ENCODE assay signal across 9 cellular contexts in the genomic region with DNA sequence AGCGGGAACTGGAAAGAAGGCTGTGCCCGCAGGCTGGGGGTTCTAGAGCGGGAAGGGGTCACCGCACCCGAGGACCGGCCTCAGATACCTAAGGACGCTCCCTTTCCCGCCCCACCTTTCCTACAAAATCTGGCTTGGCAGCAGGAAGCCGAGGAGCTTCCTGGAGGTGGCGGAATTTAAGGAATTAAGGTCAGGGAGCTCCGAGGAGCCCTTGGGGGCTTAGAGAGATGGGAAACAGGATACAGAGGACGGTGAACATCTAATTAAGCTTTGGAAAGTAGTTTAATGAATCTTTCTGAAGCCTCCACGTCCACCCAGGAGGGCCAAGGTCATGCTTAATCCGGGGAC. TPM values are rescaled to one million over a fixed set of nuclear protein-coding genes. Genes with fewer than 3 reads are reported as not detected.
A peak's percentile ranks its signal among the peaks of the same experiment; 100 is the strongest.
DNase-seq lines count a peak whose midpoint lies in the region; ATAC-seq, FAIRE-seq and TF ChIP-seq lines count a peak whose summit lies in the region.
"Had no signal": no experiment of that assay in that cellular context is flagged by ENCODE, and none has a peak within 500 bp of the region (broad histone marks: within the 10 kb centered on the region; RNA-seq: fewer than 3 reads in every experiment).

No MANE protein-coding gene starts in this region.

- peaks cover 27% of the 10 kb centered on the region for H3K27me3 Mint-ChIP-seq in activated T-cell treated with anti-CD3 and anti-CD28 coated beads, Interleukin-2, amount 50 U/mL, for 4 hours (ENCODE audit: low read depth)
- peaks cover 21% of the 10 kb centered on the region for H3K27me3 Mint-ChIP-seq in astrocyte (ENCODE audit: low read depth, unreplicated experiment)

- no peak for ATAC-seq in activated T-cell treated with anti-CD3 and anti-CD28 coated beads, Interleukin-2, amount 50 U/mL, for 4 hours
- ATAC-seq in left lung (no peak), HG02981 (IDR thresholded peaks at IDR 0.05; ENCODE audit: unreplicated experiment) (no peak)

- H2AFZ ChIP-seq in astrocyte (ENCODE audit: low read depth, low read length): peak overlapping the region; percentile 83

- intact Hi-C loops in left lung (cut with DNase I): no loop called here
- intact Hi-C loops in testis (cut with DNase I; ENCODE audit: low total_unique reads): no loop called here

- peak overlapping the region; percentile 46 for H3K9ac ChIP-seq in astrocyte (ENCODE audit: low read length)

- peaks cover 3% of the 10 kb centered on the region for H3K27me3 ChIP-seq in astrocyte (ENCODE audit: insufficient read depth, low read length)
- peaks cover 0 to 69% of the 10 kb centered on the region in 2 donors for H3K27me3 ChIP-seq in left lung
- no peaks in the 10 kb centered on the region for H3K27me3 ChIP-seq in testis

- DNase-seq in activated T-cell treated with anti-CD3 and anti-CD28 coated beads, Interleukin-2, amount 50 U/mL, for 4 hours: no peak
- DNase-seq in activated T-cell treated with anti-CD3 and anti-CD28 coated beads for 4 hours (no peak), astrocyte (ENCODE audit: low read depth) (no peak), left lung (no peak), testis (no peak), NCI-H1048 (lab: John Stamatoyannopoulos, UW) (no peak), SW 1271 (lab: John Stamatoyannopoulos, UW) (no peak)

- no peak for FAIRE-seq in astrocyte (lab: Jason Lieb, UNC)

- H3K27ac Mint-ChIP-seq in astrocyte (ENCODE audit: unreplicated experiment): no peak overlapping the region

- no peaks in the 10 kb centered on the region for H3K36me3 Mint-ChIP-seq in activated T-cell treated with anti-CD3 and anti-CD28 coated beads, Interleukin-2, amount 50 U/mL, for 4 hours (ENCODE audit: insufficient read depth)
- no peaks in the 10 kb centered on the region for H3K36me3 Mint-ChIP-seq in astrocyte (ENCODE audit: low read depth, unreplicated experiment)

- no peak for TF ChIP-seq POLR2A in testis (IDR thresholded peaks at IDR 0.05)

- H3K4me1 ChIP-seq in astrocyte (ENCODE audit: insufficient read depth, low read length) (peaks cover 7% of the 10 kb centered on the region), left lung (peaks cover 3 to 16% of the 10 kb centered on the region in 2 donors), testis (no peaks in the 10 kb centered on the region)

- H3K4me2 ChIP-seq in astrocyte (ENCODE audit: low read length): peak overlapping the region; percentile 90

- 8 to 15% methylated on average over 10 to 14 of the region's 14 CpGs for WGBS in testis, 2 donors

- H3K9me3 ChIP-seq in astrocyte (ENCODE audit: insufficient read depth, low read depth, low read length) (no peaks in the 10 kb centered on the region), left lung (no peaks in the 10 kb centered on the region), testis (no peaks in the 10 kb centered on the region)

- H3K9me3 Mint-ChIP-seq in activated T-cell treated with anti-CD3 and anti-CD28 coated beads, Interleukin-2, amount 50 U/mL, for 4 hours: no peaks in the 10 kb centered on the region
- no peaks in the 10 kb centered on the region for H3K9me3 Mint-ChIP-seq in astrocyte (ENCODE audit: unreplicated experiment)

- H3K36me3 ChIP-seq in astrocyte (ENCODE audit: insufficient read depth, low read length) (no peaks in the 10 kb centered on the region), left lung (no peaks in the 10 kb centered on the region), testis (ENCODE audit: low read depth, missing control alignments) (no peaks in the 10 kb centered on the region)

- H3K4me3 Mint-ChIP-seq in activated T-cell treated with anti-CD3 and anti-CD28 coated beads, Interleukin-2, amount 50 U/mL, for 4 hours: peak overlapping the region; percentile 68
- H3K4me3 Mint-ChIP-seq in astrocyte (ENCODE audit: unreplicated experiment): peak overlapping the region; percentile 83

- peaks cover 4% of the 10 kb centered on the region for H4K20me1 ChIP-seq in astrocyte (ENCODE audit: insufficient read depth, low read length)

- no peaks in the 10 kb centered on the region for H3K4me1 Mint-ChIP-seq in activated T-cell treated with anti-CD3 and anti-CD28 coated beads, Interleukin-2, amount 50 U/mL, for 4 hours (ENCODE audit: low read depth)
- peaks cover 2% of the 10 kb centered on the region for H3K4me1 Mint-ChIP-seq in astrocyte (ENCODE audit: low read depth, unreplicated experiment)

- no peaks in the 10 kb centered on the region for H3K79me2 ChIP-seq in astrocyte (ENCODE audit: insufficient read depth, low read length)

- H3K27ac ChIP-seq in astrocyte (ENCODE audit: low read depth, low read length): no peak overlapping the region
- no peak overlapping the region for H3K27ac ChIP-seq in left lung
- H3K27ac ChIP-seq in testis: peak overlapping the region in 1 of 2 donors; percentile 19

- H3K4me3 ChIP-seq in astrocyte (ENCODE audit: insufficient read depth, low read depth, low read length) (peak overlapping the region; percentile 70), left lung (peak overlapping the region; percentile 59 to 73), testis (peak overlapping the region; percentile 62 to 76)

- TF ChIP-seq CTCF in astrocyte (IDR thresholded peaks at IDR 0.05; ENCODE audit: insufficient read depth, low read depth, low read length) (no peak), left lung (IDR thresholded peaks at IDR 0.05) (no peak), testis (IDR thresholded peaks at IDR 0.05) (no peak)

RNA-seq across cellular contexts. Expression of a gene that starts 0.5 kb away (rescaled TPM):
- total RNA-seq in activated T-cell treated with anti-CD3 and anti-CD28 coated beads, Interleukin-2, amount 50 U/mL, for 4 hours: under 1 TPM; 0.15 to 0.46 (median 0.18) TPM
- total RNA-seq in astrocyte (7.2 and 11.5 TPM in 2 replicates), left lung (1 to 10 TPM in 1 of 2 donors, under 1 TPM in 1; 0.82 to 1.6 TPM), testis (10 to 100 TPM; 12.0 to 15.5 TPM)
- 22.9 TPM for polyA plus RNA-seq in testis (ENCODE audit: insufficient read depth, low read depth, low replicate concordance)
- total RNA-seq: myocyte had no signal
